Comparison of ENCODE assay signal across 1 cellular context in the genomic region with DNA sequence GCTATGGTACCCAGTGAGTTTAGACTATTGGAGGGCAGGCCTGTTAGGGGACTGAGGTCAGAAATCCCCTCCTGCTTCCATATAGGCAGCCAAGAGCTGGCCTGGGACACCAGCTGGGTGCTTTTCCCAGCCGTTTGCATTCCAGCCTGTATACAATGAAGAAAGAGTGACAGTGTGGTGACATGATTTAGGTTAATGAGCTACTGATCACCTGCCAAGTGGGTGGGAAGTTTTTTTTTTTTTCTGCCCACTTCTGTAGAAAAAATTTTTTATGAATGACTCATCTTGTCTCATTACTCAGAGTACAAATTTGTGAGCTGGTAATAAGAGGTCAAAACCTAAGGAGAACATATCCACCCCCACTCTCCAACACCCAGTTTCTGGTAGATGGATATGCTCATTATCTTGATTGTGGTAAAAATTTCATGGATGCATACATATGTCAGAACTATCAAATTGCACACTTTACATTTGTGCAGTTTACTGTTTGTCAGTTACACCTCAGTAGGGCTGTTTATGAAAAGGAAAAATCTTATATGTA.
TF ChIP-seq lines count a peak whose summit lies in the region.

No MANE protein-coding gene starts in this region.

TF ChIP-seq in GM12878, 131 proteins besides CTCF, POLR2A, EP300 and RAD21 (continued from another document and continues in another):
- TF ChIP-seq, protein P1, sequence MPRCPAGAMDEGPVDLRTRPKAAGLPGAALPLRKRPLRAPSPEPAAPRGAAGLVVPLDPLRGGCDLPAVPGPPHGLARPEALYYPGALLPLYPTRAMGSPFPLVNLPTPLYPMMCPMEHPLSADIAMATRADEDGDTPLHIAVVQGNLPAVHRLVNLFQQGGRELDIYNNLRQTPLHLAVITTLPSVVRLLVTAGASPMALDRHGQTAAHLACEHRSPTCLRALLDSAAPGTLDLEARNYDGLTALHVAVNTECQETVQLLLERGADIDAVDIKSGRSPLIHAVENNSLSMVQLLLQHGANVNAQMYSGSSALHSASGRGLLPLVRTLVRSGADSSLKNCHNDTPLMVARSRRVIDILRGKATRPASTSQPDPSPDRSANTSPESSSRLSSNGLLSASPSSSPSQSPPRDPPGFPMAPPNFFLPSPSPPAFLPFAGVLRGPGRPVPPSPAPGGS (IDR thresholded peaks at IDR 0.05; ENCODE audit: borderline replicate concordance, insufficient read depth, low read depth, low read length, poor library complexity, severe bottlenecking): no peak
- TF ChIP-seq, protein P2, sequence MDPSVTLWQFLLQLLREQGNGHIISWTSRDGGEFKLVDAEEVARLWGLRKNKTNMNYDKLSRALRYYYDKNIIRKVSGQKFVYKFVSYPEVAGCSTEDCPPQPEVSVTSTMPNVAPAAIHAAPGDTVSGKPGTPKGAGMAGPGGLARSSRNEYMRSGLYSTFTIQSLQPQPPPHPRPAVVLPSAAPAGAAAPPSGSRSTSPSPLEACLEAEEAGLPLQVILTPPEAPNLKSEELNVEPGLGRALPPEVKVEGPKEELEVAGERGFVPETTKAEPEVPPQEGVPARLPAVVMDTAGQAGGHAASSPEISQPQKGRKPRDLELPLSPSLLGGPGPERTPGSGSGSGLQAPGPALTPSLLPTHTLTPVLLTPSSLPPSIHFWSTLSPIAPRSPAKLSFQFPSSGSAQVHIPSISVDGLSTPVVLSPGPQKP (IDR thresholded peaks at IDR 0.05; ENCODE audit: low read depth, low read length): no peak
- TF ChIP-seq TARDBP (IDR thresholded peaks at IDR 0.05; ENCODE audit: borderline replicate concordance): no peak
- no peak for TF ChIP-seq SUZ12 (IDR thresholded peaks at IDR 0.05; ENCODE audit: unreplicated experiment)
- no peak for TF ChIP-seq NR2C2 (IDR thresholded peaks at IDR 0.05; ENCODE audit: borderline replicate concordance, control insufficient read depth, insufficient read length, low read depth)
- TF ChIP-seq GATAD2B (conservative IDR thresholded peaks at IDR 0.05; ENCODE audit: low read depth): no peak
- no peak for TF ChIP-seq BACH1 (IDR thresholded peaks at IDR 0.05; ENCODE audit: borderline replicate concordance)
- TF ChIP-seq, protein P3, sequence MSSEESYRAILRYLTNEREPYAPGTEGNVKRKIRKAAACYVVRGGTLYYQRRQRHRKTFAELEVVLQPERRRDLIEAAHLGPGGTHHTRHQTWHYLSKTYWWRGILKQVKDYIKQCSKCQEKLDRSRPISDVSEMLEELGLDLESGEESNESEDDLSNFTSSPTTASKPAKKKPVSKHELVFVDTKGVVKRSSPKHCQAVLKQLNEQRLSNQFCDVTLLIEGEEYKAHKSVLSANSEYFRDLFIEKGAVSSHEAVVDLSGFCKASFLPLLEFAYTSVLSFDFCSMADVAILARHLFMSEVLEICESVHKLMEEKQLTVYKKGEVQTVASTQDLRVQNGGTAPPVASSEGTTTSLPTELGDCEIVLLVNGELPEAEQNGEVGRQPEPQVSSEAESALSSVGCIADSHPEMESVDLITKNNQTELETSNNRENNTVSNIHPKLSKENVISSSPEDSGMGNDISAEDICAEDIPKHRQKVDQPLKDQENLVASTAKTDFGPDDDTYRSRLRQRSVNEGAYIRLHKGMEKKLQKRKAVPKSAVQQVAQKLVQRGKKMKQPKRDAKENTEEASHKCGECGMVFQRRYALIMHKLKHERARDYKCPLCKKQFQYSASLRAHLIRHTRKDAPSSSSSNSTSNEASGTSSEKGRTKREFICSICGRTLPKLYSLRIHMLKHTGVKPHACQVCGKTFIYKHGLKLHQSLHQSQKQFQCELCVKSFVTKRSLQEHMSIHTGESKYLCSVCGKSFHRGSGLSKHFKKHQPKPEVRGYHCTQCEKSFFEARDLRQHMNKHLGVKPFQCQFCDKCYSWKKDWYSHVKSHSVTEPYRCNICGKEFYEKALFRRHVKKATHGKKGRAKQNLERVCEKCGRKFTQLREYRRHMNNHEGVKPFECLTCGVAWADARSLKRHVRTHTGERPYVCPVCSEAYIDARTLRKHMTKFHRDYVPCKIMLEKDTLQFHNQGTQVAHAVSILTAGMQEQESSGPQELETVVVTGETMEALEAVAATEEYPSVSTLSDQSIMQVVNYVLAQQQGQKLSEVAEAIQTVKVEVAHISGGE (CRISPR knock-in tag; IDR thresholded peaks at IDR 0.05): no peak
- TF ChIP-seq RCOR1 (conservative IDR thresholded peaks at IDR 0.05; ENCODE audit: low read depth, low read length): no peak
- no peak for TF ChIP-seq POLR2AphosphoS2 (IDR thresholded peaks at IDR 0.05; ENCODE audit: low read depth, low read length)
- TF ChIP-seq EED (IDR thresholded peaks at IDR 0.05; ENCODE audit: low read depth): peak; percentile 53; the same call in 1 of the 2 replicates
- TF ChIP-seq, protein P4, sequence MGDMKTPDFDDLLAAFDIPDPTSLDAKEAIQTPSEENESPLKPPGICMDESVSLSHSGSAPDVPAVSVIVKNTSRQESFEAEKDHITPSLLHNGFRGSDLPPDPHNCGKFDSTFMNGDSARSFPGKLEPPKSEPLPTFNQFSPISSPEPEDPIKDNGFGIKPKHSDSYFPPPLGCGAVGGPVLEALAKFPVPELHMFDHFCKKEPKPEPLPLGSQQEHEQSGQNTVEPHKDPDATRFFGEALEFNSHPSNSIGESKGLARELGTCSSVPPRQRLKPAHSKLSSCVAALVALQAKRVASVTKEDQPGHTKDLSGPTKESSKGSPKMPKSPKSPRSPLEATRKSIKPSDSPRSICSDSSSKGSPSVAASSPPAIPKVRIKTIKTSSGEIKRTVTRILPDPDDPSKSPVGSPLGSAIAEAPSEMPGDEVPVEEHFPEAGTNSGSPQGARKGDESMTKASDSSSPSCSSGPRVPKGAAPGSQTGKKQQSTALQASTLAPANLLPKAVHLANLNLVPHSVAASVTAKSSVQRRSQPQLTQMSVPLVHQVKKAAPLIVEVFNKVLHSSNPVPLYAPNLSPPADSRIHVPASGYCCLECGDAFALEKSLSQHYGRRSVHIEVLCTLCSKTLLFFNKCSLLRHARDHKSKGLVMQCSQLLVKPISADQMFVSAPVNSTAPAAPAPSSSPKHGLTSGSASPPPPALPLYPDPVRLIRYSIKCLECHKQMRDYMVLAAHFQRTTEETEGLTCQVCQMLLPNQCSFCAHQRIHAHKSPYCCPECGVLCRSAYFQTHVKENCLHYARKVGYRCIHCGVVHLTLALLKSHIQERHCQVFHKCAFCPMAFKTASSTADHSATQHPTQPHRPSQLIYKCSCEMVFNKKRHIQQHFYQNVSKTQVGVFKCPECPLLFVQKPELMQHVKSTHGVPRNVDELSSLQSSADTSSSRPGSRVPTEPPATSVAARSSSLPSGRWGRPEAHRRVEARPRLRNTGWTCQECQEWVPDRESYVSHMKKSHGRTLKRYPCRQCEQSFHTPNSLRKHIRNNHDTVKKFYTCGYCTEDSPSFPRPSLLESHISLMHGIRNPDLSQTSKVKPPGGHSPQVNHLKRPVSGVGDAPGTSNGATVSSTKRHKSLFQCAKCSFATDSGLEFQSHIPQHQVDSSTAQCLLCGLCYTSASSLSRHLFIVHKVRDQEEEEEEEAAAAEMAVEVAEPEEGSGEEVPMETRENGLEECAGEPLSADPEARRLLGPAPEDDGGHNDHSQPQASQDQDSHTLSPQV (IDR thresholded peaks at IDR 0.05): no peak
- TF ChIP-seq, protein P5, sequence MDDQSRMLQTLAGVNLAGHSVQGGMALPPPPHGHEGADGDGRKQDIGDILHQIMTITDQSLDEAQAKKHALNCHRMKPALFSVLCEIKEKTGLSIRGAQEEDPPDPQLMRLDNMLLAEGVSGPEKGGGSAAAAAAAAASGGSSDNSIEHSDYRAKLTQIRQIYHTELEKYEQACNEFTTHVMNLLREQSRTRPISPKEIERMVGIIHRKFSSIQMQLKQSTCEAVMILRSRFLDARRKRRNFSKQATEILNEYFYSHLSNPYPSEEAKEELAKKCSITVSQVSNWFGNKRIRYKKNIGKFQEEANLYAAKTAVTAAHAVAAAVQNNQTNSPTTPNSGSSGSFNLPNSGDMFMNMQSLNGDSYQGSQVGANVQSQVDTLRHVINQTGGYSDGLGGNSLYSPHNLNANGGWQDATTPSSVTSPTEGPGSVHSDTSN (IDR thresholded peaks at IDR 0.05; ENCODE audit: insufficient replicate concordance, low read depth, low read length): peak; percentile 77
- TF ChIP-seq WRNIP1 (IDR thresholded peaks at IDR 0.05; ENCODE audit: borderline replicate concordance, low read depth, low read length): no peak
- no peak for TF ChIP-seq EGR1 (IDR thresholded peaks at IDR 0.05; ENCODE audit: borderline replicate concordance in 1 of 2, low read depth in 2 of 2, low read length in 2 of 2)
- TF ChIP-seq SMARCA5 (IDR thresholded peaks at IDR 0.05): no peak
- TF ChIP-seq, protein P6, sequence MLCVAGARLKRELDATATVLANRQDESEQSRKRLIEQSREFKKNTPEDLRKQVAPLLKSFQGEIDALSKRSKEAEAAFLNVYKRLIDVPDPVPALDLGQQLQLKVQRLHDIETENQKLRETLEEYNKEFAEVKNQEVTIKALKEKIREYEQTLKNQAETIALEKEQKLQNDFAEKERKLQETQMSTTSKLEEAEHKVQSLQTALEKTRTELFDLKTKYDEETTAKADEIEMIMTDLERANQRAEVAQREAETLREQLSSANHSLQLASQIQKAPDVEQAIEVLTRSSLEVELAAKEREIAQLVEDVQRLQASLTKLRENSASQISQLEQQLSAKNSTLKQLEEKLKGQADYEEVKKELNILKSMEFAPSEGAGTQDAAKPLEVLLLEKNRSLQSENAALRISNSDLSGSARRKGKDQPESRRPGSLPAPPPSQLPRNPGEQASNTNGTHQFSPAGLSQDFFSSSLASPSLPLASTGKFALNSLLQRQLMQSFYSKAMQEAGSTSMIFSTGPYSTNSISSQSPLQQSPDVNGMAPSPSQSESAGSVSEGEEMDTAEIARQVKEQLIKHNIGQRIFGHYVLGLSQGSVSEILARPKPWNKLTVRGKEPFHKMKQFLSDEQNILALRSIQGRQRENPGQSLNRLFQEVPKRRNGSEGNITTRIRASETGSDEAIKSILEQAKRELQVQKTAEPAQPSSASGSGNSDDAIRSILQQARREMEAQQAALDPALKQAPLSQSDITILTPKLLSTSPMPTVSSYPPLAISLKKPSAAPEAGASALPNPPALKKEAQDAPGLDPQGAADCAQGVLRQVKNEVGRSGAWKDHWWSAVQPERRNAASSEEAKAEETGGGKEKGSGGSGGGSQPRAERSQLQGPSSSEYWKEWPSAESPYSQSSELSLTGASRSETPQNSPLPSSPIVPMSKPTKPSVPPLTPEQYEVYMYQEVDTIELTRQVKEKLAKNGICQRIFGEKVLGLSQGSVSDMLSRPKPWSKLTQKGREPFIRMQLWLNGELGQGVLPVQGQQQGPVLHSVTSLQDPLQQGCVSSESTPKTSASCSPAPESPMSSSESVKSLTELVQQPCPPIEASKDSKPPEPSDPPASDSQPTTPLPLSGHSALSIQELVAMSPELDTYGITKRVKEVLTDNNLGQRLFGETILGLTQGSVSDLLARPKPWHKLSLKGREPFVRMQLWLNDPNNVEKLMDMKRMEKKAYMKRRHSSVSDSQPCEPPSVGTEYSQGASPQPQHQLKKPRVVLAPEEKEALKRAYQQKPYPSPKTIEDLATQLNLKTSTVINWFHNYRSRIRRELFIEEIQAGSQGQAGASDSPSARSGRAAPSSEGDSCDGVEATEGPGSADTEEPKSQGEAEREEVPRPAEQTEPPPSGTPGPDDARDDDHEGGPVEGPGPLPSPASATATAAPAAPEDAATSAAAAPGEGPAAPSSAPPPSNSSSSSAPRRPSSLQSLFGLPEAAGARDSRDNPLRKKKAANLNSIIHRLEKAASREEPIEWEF (IDR thresholded peaks at IDR 0.05; ENCODE audit: insufficient replicate concordance, low read depth, low read length): no peak
- 0 out of 2 replicates have a peak, but pooled peaks have one; percentile 14 for TF ChIP-seq MEF2A (IDR thresholded peaks at IDR 0.05; ENCODE audit: insufficient read depth, low read depth, low read length)
- TF ChIP-seq, protein P7, sequence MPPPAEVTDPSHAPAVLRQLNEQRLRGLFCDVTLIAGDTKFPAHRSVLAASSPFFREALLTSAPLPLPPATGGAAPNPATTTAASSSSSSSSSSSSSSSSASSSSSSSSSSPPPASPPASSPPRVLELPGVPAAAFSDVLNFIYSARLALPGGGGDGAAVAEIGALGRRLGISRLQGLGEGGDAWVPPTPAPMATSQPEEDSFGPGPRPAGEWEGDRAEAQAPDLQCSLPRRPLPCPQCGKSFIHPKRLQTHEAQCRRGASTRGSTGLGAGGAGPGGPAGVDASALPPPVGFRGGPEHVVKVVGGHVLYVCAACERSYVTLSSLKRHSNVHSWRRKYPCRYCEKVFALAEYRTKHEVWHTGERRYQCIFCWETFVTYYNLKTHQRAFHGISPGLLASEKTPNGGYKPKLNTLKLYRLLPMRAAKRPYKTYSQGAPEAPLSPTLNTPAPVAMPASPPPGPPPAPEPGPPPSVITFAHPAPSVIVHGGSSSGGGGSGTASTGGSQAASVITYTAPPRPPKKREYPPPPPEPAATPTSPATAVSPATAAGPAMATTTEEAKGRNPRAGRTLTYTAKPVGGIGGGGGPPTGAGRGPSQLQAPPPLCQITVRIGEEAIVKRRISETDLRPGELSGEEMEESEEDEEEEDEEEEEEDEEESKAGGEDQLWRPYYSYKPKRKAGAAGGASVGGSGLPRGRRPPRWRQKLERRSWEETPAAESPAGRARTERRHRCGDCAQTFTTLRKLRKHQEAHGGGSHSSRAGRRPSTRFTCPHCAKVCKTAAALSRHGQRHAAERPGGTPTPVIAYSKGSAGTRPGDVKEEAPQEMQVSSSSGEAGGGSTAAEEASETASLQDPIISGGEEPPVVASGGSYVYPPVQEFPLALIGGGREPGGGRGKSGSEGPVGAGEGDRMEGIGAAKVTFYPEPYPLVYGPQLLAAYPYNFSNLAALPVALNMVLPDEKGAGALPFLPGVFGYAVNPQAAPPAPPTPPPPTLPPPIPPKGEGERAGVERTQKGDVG (CRISPR knock-in tag; IDR thresholded peaks at IDR 0.05): no peak
- TF ChIP-seq, protein P8, sequence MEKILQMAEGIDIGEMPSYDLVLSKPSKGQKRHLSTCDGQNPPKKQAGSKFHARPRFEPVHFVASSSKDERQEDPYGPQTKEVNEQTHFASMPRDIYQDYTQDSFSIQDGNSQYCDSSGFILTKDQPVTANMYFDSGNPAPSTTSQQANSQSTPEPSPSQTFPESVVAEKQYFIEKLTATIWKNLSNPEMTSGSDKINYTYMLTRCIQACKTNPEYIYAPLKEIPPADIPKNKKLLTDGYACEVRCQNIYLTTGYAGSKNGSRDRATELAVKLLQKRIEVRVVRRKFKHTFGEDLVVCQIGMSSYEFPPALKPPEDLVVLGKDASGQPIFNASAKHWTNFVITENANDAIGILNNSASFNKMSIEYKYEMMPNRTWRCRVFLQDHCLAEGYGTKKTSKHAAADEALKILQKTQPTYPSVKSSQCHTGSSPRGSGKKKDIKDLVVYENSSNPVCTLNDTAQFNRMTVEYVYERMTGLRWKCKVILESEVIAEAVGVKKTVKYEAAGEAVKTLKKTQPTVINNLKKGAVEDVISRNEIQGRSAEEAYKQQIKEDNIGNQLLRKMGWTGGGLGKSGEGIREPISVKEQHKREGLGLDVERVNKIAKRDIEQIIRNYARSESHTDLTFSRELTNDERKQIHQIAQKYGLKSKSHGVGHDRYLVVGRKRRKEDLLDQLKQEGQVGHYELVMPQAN (conservative IDR thresholded peaks at IDR 0.05): no peak
- no peak for TF ChIP-seq SMAD1 (IDR thresholded peaks at IDR 0.05; ENCODE audit: low read depth, partially characterized antibody)
- TF ChIP-seq FOS (IDR thresholded peaks at IDR 0.05; ENCODE audit: borderline replicate concordance, extremely low read depth, insufficient read length): no peak
